In genomic region chr1:153933420-153933819, GRCh38 we compare ENCODE assay signal across 3 cellular contexts.
TF ChIP-seq lines count a peak whose summit lies in the region.

No MANE protein-coding gene starts in this region.

TF ChIP-seq in SK-N-SH, 30 proteins besides CTCF, POLR2A, EP300 and RAD21:
- TF ChIP-seq FOXM1 (IDR thresholded peaks at IDR 0.05; ENCODE audit: low read depth) (no peak), EZH2phosphoT487 (IDR thresholded peaks at IDR 0.05; ENCODE audit: borderline replicate concordance, low read depth) (no peak), RCOR1 (IDR thresholded peaks at IDR 0.05; ENCODE audit: low read length) (no peak), TAF1 (IDR thresholded peaks at IDR 0.05; ENCODE audit: borderline replicate concordance, low read depth, low read length) (no peak)

TF ChIP-seq in SK-N-SH treated with all-trans-retinoic acid at 6 μM for 48 hours, 23 proteins besides CTCF, POLR2A, EP300 and RAD21:
- TF ChIP-seq CSDC2 (CRISPR knock-in tag; IDR thresholded peaks at IDR 0.05) (no peak), TSHZ2 (CRISPR knock-in tag; IDR thresholded peaks at IDR 0.05) (no peak), ZFP3 (CRISPR knock-in tag; IDR thresholded peaks at IDR 0.05) (no peak), CSRNP3 (CRISPR knock-in tag; IDR thresholded peaks at IDR 0.05) (no peak), TCF4 (CRISPR knock-in tag; IDR thresholded peaks at IDR 0.05; ENCODE audit: borderline replicate concordance) (no peak)
TF ChIP-seq in SK-N-SH treated with all-trans-retinoic acid at 6 μM for 48 hours: peak in this region for 0.

TF ChIP-seq in HepG2, 621 proteins besides CTCF, POLR2A, EP300 and RAD21:
- no peak for TF ChIP-seq TAF1 (CRISPR knock-in tag; IDR thresholded peaks at IDR 0.05)
- no peak for TF ChIP-seq NFRKB (IDR thresholded peaks at IDR 0.05)
- 0 out of 2 replicates have a peak, but pooled peaks have one; percentile 22 for TF ChIP-seq RBFOX2 (IDR thresholded peaks at IDR 0.05; ENCODE audit: low read depth, low read length)
- no peak for TF ChIP-seq JARID2 (CRISPR knock-in tag; IDR thresholded peaks at IDR 0.05; ENCODE audit: insufficient replicate concordance)
